ENCODE assay signal across 22 cellular contexts in the genomic region with DNA sequence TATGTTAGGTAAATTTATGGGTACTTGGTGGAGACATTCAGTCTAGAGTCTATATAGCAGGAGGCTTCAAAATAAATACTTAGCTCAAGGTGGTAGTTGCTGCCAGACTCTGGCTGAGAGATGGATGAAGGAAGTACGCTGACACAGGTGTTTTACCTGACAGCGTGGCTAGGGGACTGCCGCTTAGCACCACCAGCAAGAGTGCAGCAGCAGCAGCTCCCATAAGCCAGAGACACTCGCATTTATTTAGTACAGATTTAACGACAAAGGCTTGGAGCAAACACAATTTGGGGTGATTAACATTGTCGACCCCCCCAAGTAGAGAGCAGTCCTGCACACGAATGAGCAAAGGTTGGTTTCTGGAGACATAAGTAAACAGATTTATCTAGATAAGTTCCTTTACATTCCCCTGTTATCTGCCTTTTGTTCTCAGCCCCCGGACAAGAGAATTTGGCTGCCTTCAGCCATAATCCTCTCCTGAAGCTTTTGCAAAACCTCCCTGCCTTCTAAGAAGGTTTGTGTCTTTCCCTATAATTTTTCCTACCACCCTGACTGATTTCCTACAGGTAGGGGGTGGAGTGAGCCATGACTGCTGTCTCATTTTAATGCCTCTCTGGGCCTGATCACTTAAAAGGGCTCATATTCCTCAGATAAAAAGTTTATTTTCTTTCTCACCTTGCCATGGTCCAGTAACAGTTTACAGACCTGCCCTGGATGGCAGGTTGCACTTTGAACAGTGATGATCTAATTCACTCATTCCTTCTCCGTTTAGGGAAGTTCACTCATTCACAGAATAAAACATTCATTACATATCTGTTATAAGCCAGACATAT.
DNase-seq lines count a peak whose midpoint lies in the region; ATAC-seq, FAIRE-seq and TF ChIP-seq lines count a peak whose summit lies in the region.
"Had no signal": no experiment of that assay in that cellular context is flagged by ENCODE, and none has a peak within 500 bp of the region (broad histone marks: within the 10 kb centered on the region; RNA-seq: fewer than 3 reads in every experiment).

No MANE protein-coding gene starts in this region.

- peak overlapping the region; percentile 16 for H3K4me3 Mint-ChIP-seq in activated naive CD4-positive, alpha-beta T cell treated with anti-CD3 and anti-CD28 coated beads, Interleukin-2, amount 50 U/mL, for 24 hours
- H3K4me3 Mint-ChIP-seq in type B pancreatic cell, result no peak overlapping the region
- H3K4me3 Mint-ChIP-seq: CD14-positive monocyte; HFFc6; T-helper 2 cell treated with Interferon-gamma antibody and Interleukin-4, amounts not matched to agents 5 μg/mL and 100 μg/mL, for 36 hours had no signal

- peaks cover 12% of the 10 kb centered on the region for H3K4me1 ChIP-seq in keratinocyte (ENCODE audit: control insufficient read depth, extremely low read depth, insufficient read depth, low read length)

- no peaks in the 10 kb centered on the region for H3K9me3 ChIP-seq in SK-N-MC (ENCODE audit: low read depth, low read length)
- H3K9me3 ChIP-seq in keratinocyte (ENCODE audit: control insufficient read depth, low read depth, low read length), result no peaks in the 10 kb centered on the region
- H3K9me3 ChIP-seq: ovary, SJSA1, suprapubic skin had no signal

- H3K9ac ChIP-seq in SK-N-MC (ENCODE audit: insufficient read length) (no peak overlapping the region), keratinocyte (ENCODE audit: control insufficient read depth, extremely low read depth, insufficient read depth, low read length) (no peak overlapping the region)

- dilution Hi-C loops in keratinocyte (cut with MboI; ENCODE audit: extremely low pct_ligation_motif_present, low sequenced_read_pairs), result no loop called here

- H3K36me3 ChIP-seq in SK-N-MC (ENCODE audit: insufficient read depth, low read length), result no peaks in the 10 kb centered on the region
- H3K36me3 ChIP-seq in keratinocyte (ENCODE audit: control insufficient read depth in 2 of 2, extremely low read depth in 1 of 2, insufficient read depth in 2 of 2, low read length in 2 of 2), result no peaks in the 10 kb centered on the region
- H3K36me3 ChIP-seq: ovary, SJSA1, suprapubic skin had no signal

- no peak for ATAC-seq in Right ventricle myocardium inferior
- ATAC-seq in GM21423 (IDR thresholded peaks at IDR 0.05; ENCODE audit: unreplicated experiment), result no peak
- ATAC-seq: PC-3, right cardiac atrium had no signal

- H3K27ac Mint-ChIP-seq in activated naive CD4-positive, alpha-beta T cell treated with anti-CD3 and anti-CD28 coated beads, Interleukin-2, amount 50 U/mL, for 24 hours, result peak overlapping the region; percentile 97
- H3K27ac Mint-ChIP-seq in type B pancreatic cell, result peak overlapping the region; percentile 3
- H3K27ac Mint-ChIP-seq: CD14-positive monocyte; HFFc6; T-helper 2 cell treated with Interferon-gamma antibody and Interleukin-4, amounts not matched to agents 5 μg/mL and 100 μg/mL, for 36 hours had no signal

- peaks cover 82% of the 10 kb centered on the region for H3K4me1 Mint-ChIP-seq in activated naive CD4-positive, alpha-beta T cell treated with anti-CD3 and anti-CD28 coated beads, Interleukin-2, amount 50 U/mL, for 24 hours
- peaks cover 18% of the 10 kb centered on the region for H3K4me1 Mint-ChIP-seq in type B pancreatic cell (ENCODE audit: unreplicated experiment)

- H3K27me3 Mint-ChIP-seq in activated naive CD4-positive, alpha-beta T cell treated with anti-CD3 and anti-CD28 coated beads, Interleukin-2, amount 50 U/mL, for 24 hours, result no peaks in the 10 kb centered on the region
- no peaks in the 10 kb centered on the region for H3K27me3 Mint-ChIP-seq in type B pancreatic cell

- H3K79me2 ChIP-seq in keratinocyte (ENCODE audit: control insufficient read depth, insufficient read depth, low read length), result no peaks in the 10 kb centered on the region

- H3K4me3 ChIP-seq in SK-N-MC (no peak overlapping the region), keratinocyte (ENCODE audit: control insufficient read depth in 2 of 3, extremely low read depth in 1 of 3, insufficient read depth in 2 of 3, low read depth in 1 of 3, low read length in 3 of 3) (no peak overlapping the region)
- H3K4me3 ChIP-seq: ovary, SJSA1, suprapubic skin had no signal

- no peaks in the 10 kb centered on the region for H3K36me3 Mint-ChIP-seq in activated naive CD4-positive, alpha-beta T cell treated with anti-CD3 and anti-CD28 coated beads, Interleukin-2, amount 50 U/mL, for 24 hours
- no peaks in the 10 kb centered on the region for H3K36me3 Mint-ChIP-seq in type B pancreatic cell
- H3K36me3 Mint-ChIP-seq: CD14-positive monocyte had no signal

- intact Hi-C loops in Right ventricle myocardium inferior (cut with DNase I), result no loop called here

- DNase-seq in activated naive CD4-positive, alpha-beta T cell (lab: John Stamatoyannopoulos, UW), result no peak
- DNase-seq in SK-N-MC (ENCODE audit: low read depth, low spot score) (no peak), keratinocyte (ENCODE audit: low read depth, low spot score) (no peak), type B pancreatic cell (ENCODE audit: extremely low spot score, unreplicated experiment) (no peak), Right ventricle myocardium inferior (ENCODE audit: missing footprints) (no peak)
- DNase-seq in activated CD4-positive, CD25-positive, alpha-beta regulatory T cell (lab: John Stamatoyannopoulos, UW), result no peak
- DNase-seq: activated CD4-positive, CD25-positive, alpha-beta regulatory T cell treated with anti-CD3 and anti-CD28 coated beads, Interleukin-2, amount 50 U/mL, for 72 hours; activated CD8-positive, alpha-beta memory T cell treated with anti-CD3 and anti-CD28 coated beads, Interleukin-2, amount 50 U/mL, for 4 hours; activated gamma-delta T cell; DMS79; HFFc6; NCI-H187 treated with DMSO at 0.1 percent for 48 hours; NCI-H524 treated with DMSO at 0.1 percent for 48 hours; ovary; PC-3; right cardiac atrium had no signal

- TF ChIP-seq CTCF in keratinocyte (optimal IDR thresholded peaks at IDR 0.05 in 1 of 3, IDR thresholded peaks at IDR 0.05 in 1 of 3, conservative IDR thresholded peaks at IDR 0.05 in 1 of 3; ENCODE audit: extremely low read depth in 1 of 3, insufficient read depth in 2 of 3, low read length in 3 of 3) (no peak), type B pancreatic cell (conservative IDR thresholded peaks at IDR 0.05) (no peak)

- no peak overlapping the region for H2AFZ ChIP-seq in keratinocyte (ENCODE audit: control insufficient read depth, low read length)

- no peaks in the 10 kb centered on the region for H3K27me3 ChIP-seq in keratinocyte (ENCODE audit: control insufficient read depth, extremely low read depth, insufficient read depth, low read length)
- H3K27me3 ChIP-seq: ovary, SJSA1, suprapubic skin had no signal

- H4K20me1 ChIP-seq in keratinocyte (ENCODE audit: control insufficient read depth, extremely low read depth, insufficient read depth, low read length), result no peaks in the 10 kb centered on the region

- H3K9me3 Mint-ChIP-seq in activated naive CD4-positive, alpha-beta T cell treated with anti-CD3 and anti-CD28 coated beads, Interleukin-2, amount 50 U/mL, for 24 hours, result no peaks in the 10 kb centered on the region
- H3K9me3 Mint-ChIP-seq in type B pancreatic cell, result no peaks in the 10 kb centered on the region
- H3K9me3 Mint-ChIP-seq: CD14-positive monocyte, HFFc6 had no signal

- H3K9me1 ChIP-seq in keratinocyte (ENCODE audit: control insufficient read depth, extremely low read depth, insufficient read depth, low read length), result no peaks in the 10 kb centered on the region

- H3K27ac ChIP-seq in SK-N-MC (peak overlapping the region; percentile 70; the same call in 1 of the 2 replicates), keratinocyte (ENCODE audit: control insufficient read depth, insufficient read depth, low read length) (no peak overlapping the region)
- H3K27ac ChIP-seq: ovary, SJSA1, suprapubic skin had no signal

- FAIRE-seq in keratinocyte (lab: Jason Lieb, UNC), result peak; percentile 13

- H3K4me2 ChIP-seq in keratinocyte (ENCODE audit: control insufficient read depth, extremely low read depth, insufficient read depth, low read depth, low read length), result no peak overlapping the region
